27 cellular contexts compared by ENCODE assay signal in genomic region chr6:165025040-165025439, GRCh38.
"Had no signal": no experiment of that assay in that cellular context is flagged by ENCODE, and none has a peak within 500 bp of the region (broad histone marks: within the 10 kb centered on the region; RNA-seq: fewer than 3 reads in every experiment).

No MANE protein-coding gene starts in this region.

- H3K27ac ChIP-seq: stomach, suprapubic skin, testis, thoracic aorta, thyroid gland, tibial artery, tibial nerve, transverse colon, upper lobe of left lung, upper lobe of right lung, uterus, vagina had no signal

- H3K4me1 ChIP-seq: stomach, suprapubic skin, testis, thyroid gland, tibial artery, tibial nerve, transverse colon, upper lobe of left lung, upper lobe of right lung, uterus, vagina had no signal

- H3K4me3 ChIP-seq: stomach, suprapubic skin, testis, thoracic aorta, thyroid gland, tibial artery, tibial nerve, transverse colon, upper lobe of left lung, upper lobe of right lung, uterus, vagina had no signal

- FAIRE-seq: urothelium cell line had no signal

- H3K36me3 ChIP-seq: stomach, suprapubic skin, thoracic aorta, thyroid gland, tibial artery, tibial nerve, transverse colon, upper lobe of left lung, upper lobe of right lung, uterus, vagina had no signal

- H3K9me3 ChIP-seq: stomach, testis, thoracic aorta, thyroid gland, tibial artery, tibial nerve, transverse colon, upper lobe of left lung, upper lobe of right lung, uterus, vagina had no signal

- H3K27me3 ChIP-seq: stomach, suprapubic skin, testis, thyroid gland, tibial artery, tibial nerve, transverse colon, upper lobe of left lung, upper lobe of right lung, uterus, vagina had no signal

- ATAC-seq: stimulated activated effector memory CD8-positive, alpha-beta T cell treated with anti-CD3 and anti-CD28 coated beads, Interleukin-12 subunit alpha, Interleukin-12 subunit beta, amount 100 ng/mL, for 72 hours; stimulated activated memory B cell treated with anti-CD40 and anti-IgM and Interleukin-4, amounts not matched to agents 10 μg/mL and 1 μg/mL and 100 μg/mL, for 72 hours; stimulated activated naive B cell treated with anti-CD40 and anti-IgM and Interleukin-4, amounts not matched to agents 10 μg/mL and 1 μg/mL and 100 μg/mL, for 72 hours; stimulated activated naive CD8-positive, alpha-beta T cell treated with anti-CD3 and anti-CD28 coated beads, Interleukin-15, amount 100 ng/mL, for 72 hours; stimulated activated naive CD8-positive, alpha-beta T cell treated with anti-CD3 and anti-CD28 coated beads, Interleukin-15, Interleukin-2, amounts not matched to agents 100 U/mL and 50 U/mL, for 24 hours; upper lobe of right lung had no signal

- DNase-seq: stimulated activated CD4-positive, alpha-beta T cell treated with anti-CD3 and anti-CD28 coated beads, Interleukin-2, amount 100 ng/mL, for 48 hours; stimulated activated CD4-positive, alpha-beta T cell treated with anti-CD3 and anti-CD28 coated beads, Interleukin-4, amount 100 ng/mL, for 1 hour; stimulated activated CD4-positive, alpha-beta T cell treated with anti-CD3 and anti-CD28 coated beads, Interleukin-4, amount 100 ng/mL, for 24 hours; stimulated activated CD4-positive, alpha-beta T cell treated with anti-CD3 and anti-CD28 coated beads, Interleukin-4, amount 100 ng/mL, for 4 hours; stimulated activated CD8-positive, alpha-beta memory T cell treated with anti-CD3 and anti-CD28 coated beads, Interleukin-4, amount 100 ng/mL, for 48 hours; stimulated activated naive B cell treated with anti-CD40 and anti-IgM and Interleukin-4, amounts not matched to agents 10 μg/mL and 1 μg/mL and 100 μg/mL, for 72 hours; stimulated activated naive CD4-positive, alpha-beta T cell; stimulated activated naive CD4-positive, alpha-beta T cell treated with Interleukin-2 at 50 U/mL for 16 hours; stimulated activated naive CD8-positive, alpha-beta T cell treated with anti-CD3 and anti-CD28 coated beads, Interleukin-15, amount 100 ng/mL, for 72 hours; stimulated activated naive CD8-positive, alpha-beta T cell treated with anti-CD3 and anti-CD28 coated beads, Interleukin-15, Interleukin-2, amounts not matched to agents 100 U/mL and 50 U/mL, for 24 hours; stomach; substantia nigra; testis; thyroid gland; tibial artery; transverse colon; trophoblast cell; upper lobe of left lung; upper lobe of right lung; uterus had no signal
